13 cellular contexts compared by ENCODE assay signal in the genomic region with DNA sequence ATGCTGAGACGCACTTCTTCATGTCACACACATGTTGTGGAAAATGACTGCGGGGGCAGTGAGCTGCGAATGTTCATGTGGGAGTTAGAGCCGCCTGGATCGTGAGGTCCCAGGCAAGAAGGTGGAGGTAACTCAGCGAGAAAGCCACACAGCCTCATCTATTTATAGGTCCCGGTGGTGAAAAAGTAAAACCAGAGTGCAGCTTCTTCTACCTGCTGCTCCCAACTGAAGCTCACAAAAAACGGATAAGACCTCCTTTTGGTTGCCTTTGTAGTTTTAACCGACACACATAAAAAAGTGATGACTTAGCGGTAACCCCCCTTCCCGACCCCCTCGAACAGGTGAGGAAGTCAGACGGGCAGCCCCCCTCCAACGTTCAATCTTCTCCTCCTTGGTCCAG.
DNase-seq lines count a peak whose midpoint lies in the region; ATAC-seq and TF ChIP-seq lines count a peak whose summit lies in the region.
"Had no signal": no experiment of that assay in that cellular context is flagged by ENCODE, and none has a peak within 500 bp of the region (broad histone marks: within the 10 kb centered on the region; RNA-seq: fewer than 3 reads in every experiment).

No MANE protein-coding gene starts in this region.

- TF ChIP-seq POLR2A in body of pancreas (IDR thresholded peaks at IDR 0.05) (no peak), suprapubic skin (IDR thresholded peaks at IDR 0.05) (no peak)

- WGBS in body of pancreas, 2 donors, result 58 to 60% methylated on average over 14 of the region's 14 CpGs
- WGBS in suprapubic skin, result 82% methylated on average over 14 of the region's 14 CpGs

- H3K9me3 ChIP-seq in body of pancreas (no peaks in the 10 kb centered on the region), suprapubic skin (no peaks in the 10 kb centered on the region)
- H3K9me3 ChIP-seq: transverse colon had no signal

- intact Hi-C loops in body of pancreas (cut with DNase I), result no loop called here

- H3K27me3 ChIP-seq in body of pancreas (peaks cover 0 to 9% of the 10 kb centered on the region in 2 donors), suprapubic skin (peaks cover 9% of the 10 kb centered on the region)

- H3K27ac ChIP-seq in body of pancreas (no peak overlapping the region), suprapubic skin (no peak overlapping the region)
- H3K27ac ChIP-seq: SK-N-MC had no signal

- H3K4me3 ChIP-seq in body of pancreas, result no peak overlapping the region
- H3K4me3 ChIP-seq in suprapubic skin, result no peak overlapping the region

- peaks cover 2% of the 10 kb centered on the region for H3K27me3 Mint-ChIP-seq in activated naive CD8-positive, alpha-beta T cell treated with anti-CD3 and anti-CD28 coated beads, Interleukin-2, amount 50 U/mL, for 24 hours

- H3K36me3 ChIP-seq in body of pancreas (replicated peaks in 1 of 2; ENCODE audit: insufficient read depth in 1 of 2, low read depth in 2 of 2) (no peaks in the 10 kb centered on the region), suprapubic skin (no peaks in the 10 kb centered on the region)
- H3K36me3 ChIP-seq: transverse colon had no signal

- TF ChIP-seq EP300 in suprapubic skin (IDR thresholded peaks at IDR 0.05), result no peak

- TF ChIP-seq CTCF in body of pancreas (IDR thresholded peaks at IDR 0.05) (no peak), suprapubic skin (IDR thresholded peaks at IDR 0.05) (no peak)

- peaks cover 6% of the 10 kb centered on the region for H3K4me1 ChIP-seq in body of pancreas
- peaks cover 10% of the 10 kb centered on the region for H3K4me1 ChIP-seq in suprapubic skin

- ATAC-seq in activated naive CD8-positive, alpha-beta T cell treated with anti-CD3 and anti-CD28 coated beads, Interleukin-2, amount 50 U/mL, for 24 hours, result no peak
- ATAC-seq in body of pancreas, result no peak

- peak; percentile 64 for DNase-seq in activated CD8-positive, alpha-beta memory T cell treated with anti-CD3 and anti-CD28 coated beads for 24 hours
- no peak for DNase-seq in activated CD8-positive, alpha-beta memory T cell treated with anti-CD3 and anti-CD28 coated beads, Interleukin-2, amount 50 U/mL, for 48 hours
- peak; percentile 13 for DNase-seq in activated CD4-positive, alpha-beta T cell treated with anti-CD3 and anti-CD28 coated beads, Interleukin-2, amount 50 U/mL, for 1 hour
- DNase-seq in activated naive CD8-positive, alpha-beta T cell treated with anti-CD3 and anti-CD28 coated beads, Interleukin-2, amount 50 U/mL, for 24 hours, result peak; percentile 16
- DNase-seq in stimulated activated CD8-positive, alpha-beta memory T cell treated with anti-CD3 and anti-CD28 coated beads, Interleukin-4, amount 100 ng/mL, for 48 hours, result peak; percentile 60
- DNase-seq in body of pancreas (no peak), HuH-7 (ENCODE audit: low spot score) (no peak), suprapubic skin (ENCODE audit: low spot score in 2 of 2) (no peak)
- DNase-seq: 8988T, activated B cell treated with CpG ODN at 0.5 μM for 24 hours, H9, transverse colon had no signal

- H3K4me3 Mint-ChIP-seq in activated naive CD8-positive, alpha-beta T cell treated with anti-CD3 and anti-CD28 coated beads, Interleukin-2, amount 50 U/mL, for 24 hours, result peak overlapping the region; percentile 69

- H3K4me1 Mint-ChIP-seq in activated naive CD8-positive, alpha-beta T cell treated with anti-CD3 and anti-CD28 coated beads, Interleukin-2, amount 50 U/mL, for 24 hours, result peaks cover 46% of the 10 kb centered on the region

- H3K27ac Mint-ChIP-seq in activated naive CD8-positive, alpha-beta T cell treated with anti-CD3 and anti-CD28 coated beads, Interleukin-2, amount 50 U/mL, for 24 hours, result peak overlapping the region; percentile 77
- H3K27ac Mint-ChIP-seq: activated B cell treated with CpG ODN at 0.5 μM for 24 hours, H9 had no signal

- no peaks in the 10 kb centered on the region for H3K36me3 Mint-ChIP-seq in activated naive CD8-positive, alpha-beta T cell treated with anti-CD3 and anti-CD28 coated beads, Interleukin-2, amount 50 U/mL, for 24 hours (ENCODE audit: low read depth)

- no peaks in the 10 kb centered on the region for H3K9me3 Mint-ChIP-seq in activated naive CD8-positive, alpha-beta T cell treated with anti-CD3 and anti-CD28 coated beads, Interleukin-2, amount 50 U/mL, for 24 hours
- H3K9me3 Mint-ChIP-seq: H9 had no signal

Comparison
In these comparisons a context has a peak if more than half of its experiments do, and no peak if none do; other contexts are left out.
1. DNase-seq: peak in activated CD8-positive, alpha-beta memory T cell treated with anti-CD3 and anti-CD28 coated beads for 24 hours (single experiment), activated CD4-positive, alpha-beta T cell treated with anti-CD3 and anti-CD28 coated beads, Interleukin-2, amount 50 U/mL, for 1 hour (single experiment), activated naive CD8-positive, alpha-beta T cell treated with anti-CD3 and anti-CD28 coated beads, Interleukin-2, amount 50 U/mL, for 24 hours (single experiment) and stimulated activated CD8-positive, alpha-beta memory T cell treated with anti-CD3 and anti-CD28 coated beads, Interleukin-4, amount 100 ng/mL, for 48 hours (single experiment); none in activated CD8-positive, alpha-beta memory T cell treated with anti-CD3 and anti-CD28 coated beads, Interleukin-2, amount 50 U/mL, for 48 hours (single experiment), body of pancreas (0 of 4), HuH-7 (single experiment) and suprapubic skin (0 of 2).